17 cellular contexts compared by ENCODE assay signal in genomic region chr6:42236680-42237473, GRCh38. TPM values are rescaled to one million over a fixed set of nuclear protein-coding genes. Genes with fewer than 3 reads are reported as not detected.
DNase-seq lines count a peak whose midpoint lies in the region; ATAC-seq and TF ChIP-seq lines count a peak whose summit lies in the region.
"Had no signal": no experiment of that assay in that cellular context is flagged by ENCODE, and none has a peak within 500 bp of the region (broad histone marks: within the 10 kb centered on the region; RNA-seq: fewer than 3 reads in every experiment).

No MANE protein-coding gene starts in this region.

- no peak overlapping the region for H3K4ac ChIP-seq in H9 (ENCODE audit: low read depth, low read length)

- H3K79me2 ChIP-seq in H9 (ENCODE audit: insufficient read depth, low read length) = no peaks in the 10 kb centered on the region

- ATAC-seq in Right ventricle myocardium superior (ENCODE audit: poor library complexity) = peak; percentile 80
- no peak for ATAC-seq in left cardiac atrium
- ATAC-seq in central memory CD8-positive, alpha-beta T cell (replicated peaks; ENCODE audit: extremely low read depth, poor library complexity, severe bottlenecking) = no peak
- no peak for ATAC-seq in upper lobe of right lung
- no peak for ATAC-seq in left colon

- H2BK15ac ChIP-seq in H9 (ENCODE audit: low read depth, low read length) = no peak overlapping the region

- H2AK5ac ChIP-seq in H9 (ENCODE audit: insufficient read length, low read length) = no peak overlapping the region

- no peaks in the 10 kb centered on the region for H4K20me1 ChIP-seq in H9 (ENCODE audit: control insufficient read depth, insufficient read depth, insufficient read length)

- H4K8ac ChIP-seq in H9 (replicated peaks; ENCODE audit: insufficient read length, low read depth, low read length) = no peak overlapping the region

- no peak overlapping the region for H3K56ac ChIP-seq in H9 (ENCODE audit: insufficient read length, low read depth, low read length)

- no peak overlapping the region for H3K14ac ChIP-seq in H9 (ENCODE audit: insufficient read depth, low read length)

- H3K9me3 Mint-ChIP-seq in H9 = no peaks in the 10 kb centered on the region; a peak in 1 of 5 replicates
- no peaks in the 10 kb centered on the region for H3K9me3 Mint-ChIP-seq in central memory CD8-positive, alpha-beta T cell

- peak overlapping the region in 2 of 3 experiments; percentile 42 to 88; a peak in 3 of 7 replicates for H3K27ac Mint-ChIP-seq in H9
- peak overlapping the region; percentile 78 for H3K27ac Mint-ChIP-seq in central memory CD8-positive, alpha-beta T cell (ENCODE audit: low read depth)

- H3K23me2 ChIP-seq in H9 (ENCODE audit: insufficient read length, low read depth, low read length, poor library complexity, severe bottlenecking) = no peaks in the 10 kb centered on the region

- H3K23ac ChIP-seq in H9 (ENCODE audit: insufficient read length, low read depth, low read length) = no peak overlapping the region

- intact Hi-C loops in Right ventricle myocardium superior (cut with DNase I) (no loop called here), left cardiac atrium (cut with DNase I) (no loop called here), upper lobe of right lung (cut with DNase I) (no loop called here), left colon (cut with DNase I, micrococcal nuclease) (no loop called here)

- no peak overlapping the region for H2AFZ ChIP-seq in H9 (ENCODE audit: low read length)

- H3K4me3 Mint-ChIP-seq in H9 = no peak overlapping the region
- no peak overlapping the region for H3K4me3 Mint-ChIP-seq in central memory CD8-positive, alpha-beta T cell

- no peak for DNase-seq in Right ventricle myocardium superior
- no peak for DNase-seq in left cardiac atrium
- DNase-seq in H9 = peak; percentile 5
- no peak for DNase-seq in central memory CD8-positive, alpha-beta T cell (ENCODE audit: low spot score in 2 of 2)
- no peak for DNase-seq in NCI-H2227 (lab: John Stamatoyannopoulos, UW; ENCODE audit: unreplicated experiment)
- no peak for DNase-seq in NCI-H187 (lab: John Stamatoyannopoulos, UW)
- DNase-seq in upper lobe of right lung = no peak
- no peak for DNase-seq in left colon
- DNase-seq: DMS53; H7; NCI-H2081 treated with DMSO at 0.1 percent for 48 hours; NCI-H82; SHP77; stimulated activated CD4-positive, alpha-beta T cell treated with anti-CD3 and anti-CD28 coated beads, Interleukin-15, amount 100 ng/mL, for 24 hours; T-helper 9 cell; tibial artery had no signal

- no peaks in the 10 kb centered on the region for H3K4me1 ChIP-seq in H9 (ENCODE audit: insufficient read depth, low read length)
- H3K4me1 ChIP-seq in upper lobe of right lung = no peaks in the 10 kb centered on the region
- H3K4me1 ChIP-seq: tibial artery had no signal

- no peak overlapping the region for H3T11ph ChIP-seq in H9 (ENCODE audit: low read length)

- no peak overlapping the region for H3K9ac ChIP-seq in H9 (ENCODE audit: extremely low read depth, insufficient read length, low read length)

- no peak overlapping the region for H4K5ac ChIP-seq in H9 (ENCODE audit: insufficient read length, low read depth, low read length)

- H3K36me3 ChIP-seq in upper lobe of right lung = peaks cover 11% of the 10 kb centered on the region

- H3K4me2 ChIP-seq in H9 (ENCODE audit: insufficient read depth, insufficient read length, low read length) = no peak overlapping the region

- no peaks in the 10 kb centered on the region for H3K27me3 ChIP-seq in H9 (ENCODE audit: insufficient read depth, low read length)
- H3K27me3 ChIP-seq in upper lobe of right lung = no peaks in the 10 kb centered on the region
- H3K27me3 ChIP-seq: tibial artery had no signal

- TF ChIP-seq CTCF in H9 (conservative IDR thresholded peaks at IDR 0.05) (no peak), upper lobe of right lung (IDR thresholded peaks at IDR 0.05) (no peak)

- H3K79me1 ChIP-seq in H9 (ENCODE audit: insufficient read depth, low read depth, low read length, poor library complexity, severe bottlenecking) = no peaks in the 10 kb centered on the region

- no peak overlapping the region for H4K91ac ChIP-seq in H9 (ENCODE audit: insufficient read length, low read depth, low read length)

- H3K27me3 Mint-ChIP-seq in H9 (ENCODE audit: low read depth) = no peaks in the 10 kb centered on the region
- H3K27me3 Mint-ChIP-seq in central memory CD8-positive, alpha-beta T cell = no peaks in the 10 kb centered on the region

- H3K27ac ChIP-seq in H9 (ENCODE audit: insufficient read length, low read depth, low read length) (no peak overlapping the region), upper lobe of right lung (no peak overlapping the region)
- H3K27ac ChIP-seq: tibial artery had no signal

- no peak overlapping the region for H2BK20ac ChIP-seq in H9 (ENCODE audit: low read depth, low read length, poor library complexity, severe bottlenecking)

- no peak overlapping the region for H2BK120ac ChIP-seq in H9 (ENCODE audit: low read depth, low read length, poor library complexity, severe bottlenecking)

- no peak overlapping the region for H2BK5ac ChIP-seq in H9 (ENCODE audit: insufficient read length, low read length)

- peaks cover 36 to 73% (median 56%) of the 10 kb centered on the region in 3 experiments for H3K36me3 Mint-ChIP-seq in H9 (ENCODE audit: insufficient read depth in 1 of 3, low read depth in 3 of 3)
- peaks cover 45% of the 10 kb centered on the region for H3K36me3 Mint-ChIP-seq in central memory CD8-positive, alpha-beta T cell (ENCODE audit: insufficient read depth)

- H3K4me3 ChIP-seq in upper lobe of right lung = no peak overlapping the region
- H3K4me3 ChIP-seq: tibial artery had no signal

- no CpG with 5 or more reads among the region's 5 CpGs for WGBS in H9 (ENCODE audit: extremely low coverage, insufficient read length, low lambda C conversion rate)

- H3K18ac ChIP-seq in H9 (ENCODE audit: insufficient read length, low read depth, low read length) = no peak overlapping the region

- peaks cover 24% of the 10 kb centered on the region in 2 experiments for H3K4me1 Mint-ChIP-seq in H9
- peaks cover 28% of the 10 kb centered on the region for H3K4me1 Mint-ChIP-seq in central memory CD8-positive, alpha-beta T cell

- no peaks in the 10 kb centered on the region for H3K9me3 ChIP-seq in H9 (ENCODE audit: control insufficient read depth, low read depth, low read length)
- no peaks in the 10 kb centered on the region for H3K9me3 ChIP-seq in upper lobe of right lung
- H3K9me3 ChIP-seq: tibial artery had no signal

- no peak overlapping the region for H2BK12ac ChIP-seq in H9 (ENCODE audit: insufficient read length, low read depth, low read length)

RNA-seq across cellular contexts. Expression of gene MRPS10, which starts 19.2 kb away (rescaled TPM):
- total RNA-seq in Right ventricle myocardium superior (57.0 TPM), left cardiac atrium (10 to 100 TPM; 39.2 to 44.2 TPM), H9 (2021) (33.9 and 36.3 TPM in 2 replicates), upper lobe of right lung (24.8 TPM), left colon (10 to 100 TPM; 24.9 to 30.6 TPM)

RNA-seq across cellular contexts. Expression of gene GUCA1B, which starts 42.1 kb away (rescaled TPM):
- total RNA-seq in Right ventricle myocardium superior = 0.46 TPM
- 1 to 10 TPM in 1 of 2 donors, under 1 TPM in 1; 0.88 to 2.9 TPM for total RNA-seq in left cardiac atrium
- 1.1 and 1.3 TPM in 2 replicates for total RNA-seq in H9 (2021)
- total RNA-seq in upper lobe of right lung = 0.84 TPM
- total RNA-seq in left colon = 1 to 10 TPM in 1 of 2 donors, not detected in 1; 1.0 TPM
- total RNA-seq: HT-29 had no signal
